In genomic region chr14:30759172-30760125, GRCh38 we compare ENCODE assay signal across 29 cellular contexts.
"Had no signal": no experiment of that assay in that cellular context is flagged by ENCODE, and none has a peak within 500 bp of the region (broad histone marks: within the 10 kb centered on the region; RNA-seq: fewer than 3 reads in every experiment).

No MANE protein-coding gene starts in this region.

- H3K4me1 ChIP-seq: ascending aorta had no signal

- H3K27ac ChIP-seq: ascending aorta, WERI-Rb-1 had no signal

- H3K27me3 ChIP-seq: ascending aorta had no signal

- H3K36me3 ChIP-seq: ascending aorta, WERI-Rb-1 had no signal

- H3K4me3 ChIP-seq: ascending aorta had no signal

- ATAC-seq: activated CD4-positive, alpha-beta T cell treated with anti-CD3 and anti-CD28 coated beads for 36 hours; activated CD4-positive, CD25-positive, alpha-beta regulatory T cell treated with anti-CD3 and anti-CD28 coated beads, Interleukin-2, amount 50 U/mL, for 24 hours; activated CD8-positive, alpha-beta memory T cell treated with anti-CD3 and anti-CD28 coated beads, Interleukin-2, amount 10 ng/mL, durations not matched to agents 7 days and 5 days; activated CD8-positive, alpha-beta T cell treated with anti-CD3 and anti-CD28 coated beads, Interleukin-2, amount 10 ng/mL, durations not matched to agents 7 days and 5 days; activated naive CD8-positive, alpha-beta T cell treated with anti-CD3 and anti-CD28 coated beads, Interleukin-2, amount 50 U/mL, for 24 hours; WTC11 had no signal

- DNase-seq: activated CD4-positive, alpha-beta memory T cell treated with anti-CD3 and anti-CD28 coated beads, Interleukin-2, amount 10 ng/mL, durations not matched to agents 7 days and 5 days; activated CD4-positive, alpha-beta T cell treated with anti-CD3 and anti-CD28 coated beads for 1 hour; activated CD4-positive, alpha-beta T cell treated with anti-CD3 and anti-CD28 coated beads for 36 hours; activated CD4-positive, alpha-beta T cell treated with anti-CD3 and anti-CD28 coated beads for 48 hours; activated CD4-positive, alpha-beta T cell treated with anti-CD3 and anti-CD28 coated beads, Interleukin-2, amount 10 ng/mL, durations not matched to agents 7 days and 5 days; activated CD4-positive, alpha-beta T cell treated with anti-CD3 and anti-CD28 coated beads, Interleukin-2, amount 50 U/mL, for 48 hours; activated CD4-positive, CD25-positive, alpha-beta regulatory T cell; activated CD8-positive, alpha-beta memory T cell treated with anti-CD3 and anti-CD28 coated beads for 24 hours; activated CD8-positive, alpha-beta memory T cell treated with anti-CD3 and anti-CD28 coated beads, Interleukin-2, amount 10 ng/mL, durations not matched to agents 7 days and 5 days; activated CD8-positive, alpha-beta memory T cell treated with anti-CD3 and anti-CD28 coated beads, Interleukin-2, amount 50 U/mL, for 48 hours; activated CD8-positive, alpha-beta T cell treated with anti-CD3 and anti-CD28 coated beads, Interleukin-2, amount 10 ng/mL, durations not matched to agents 7 days and 5 days; activated effector memory CD4-positive, alpha-beta T cell treated with Interleukin-2 at 50 U/mL for 16 hours; activated gamma-delta T cell; activated naive CD4-positive, alpha-beta T cell treated with anti-CD3 and anti-CD28 coated beads, Interleukin-2, amount 10 ng/mL, durations not matched to agents 7 days and 5 days; activated naive CD4-positive, alpha-beta T cell treated with Interleukin-2 at 50 U/mL for 16 hours; activated naive CD8-positive, alpha-beta T cell treated with anti-CD3 and anti-CD28 coated beads, Interleukin-2, amount 10 ng/mL, durations not matched to agents 7 days and 5 days; activated naive CD8-positive, alpha-beta T cell treated with anti-CD3 and anti-CD28 coated beads, Interleukin-2, amount 50 U/mL, for 24 hours; activated T-cell treated with anti-CD3 and anti-CD28 coated beads, Interleukin-2, amount 50 U/mL, for 24 hours; activated T-cell treated with anti-CD3 and anti-CD28 coated beads, Interleukin-2, amount 50 U/mL, for 48 hours; amygdala; anterior cingulate cortex; central memory CD4-positive, alpha-beta T cell; T-helper 1 cell; T-helper 2 cell; T-helper 9 cell; WERI-Rb-1 had no signal
